In genomic region chrX:123185714-123186113, GRCh38 we compare ENCODE assay signal across 15 cellular contexts. TPM values are rescaled to one million over a fixed set of nuclear protein-coding genes. Genes with fewer than 3 reads are reported as not detected.
DNase-seq lines count a peak whose midpoint lies in the region; ATAC-seq, FAIRE-seq and TF ChIP-seq lines count a peak whose summit lies in the region.
"Had no signal": no experiment of that assay in that cellular context is flagged by ENCODE, and none has a peak within 500 bp of the region (broad histone marks: within the 10 kb centered on the region; RNA-seq: fewer than 3 reads in every experiment).

No MANE protein-coding gene starts in this region.

- H3K27ac Mint-ChIP-seq in mesothelial cell of epicardium, result no peak overlapping the region

- no peak for ATAC-seq in GM21360 (IDR thresholded peaks at IDR 0.05; ENCODE audit: unreplicated experiment)
- ATAC-seq in esophagus mucosa, result no peak
- ATAC-seq: HCT116 had no signal

- H3K27ac ChIP-seq in cardiac muscle cell (no peak overlapping the region), right atrium auricular region (no peak overlapping the region), vagina (no peak overlapping the region)
- H3K27ac ChIP-seq: HL-60, sigmoid colon had no signal

- H3K36me3 ChIP-seq in cardiac muscle cell (no peaks in the 10 kb centered on the region), right atrium auricular region (no peaks in the 10 kb centered on the region), vagina (no peaks in the 10 kb centered on the region)
- H3K36me3 ChIP-seq: sigmoid colon had no signal

- TF ChIP-seq CTCF in cardiac muscle cell (IDR thresholded peaks at IDR 0.05; ENCODE audit: low read depth, low read length) (no peak), right atrium auricular region (IDR thresholded peaks at IDR 0.05) (no peak), mesothelial cell of epicardium (IDR thresholded peaks at IDR 0.05; ENCODE audit: unreplicated experiment) (no peak), vagina (IDR thresholded peaks at IDR 0.05) (no peak)

- H3K4me3 ChIP-seq in cardiac muscle cell (peak overlapping the region; percentile 52), right atrium auricular region (peak overlapping the region in 1 of 2 donors; percentile 45), vagina (peak overlapping the region; percentile 44 to 46)

- H3K4me3 Mint-ChIP-seq in mesothelial cell of epicardium, result peak overlapping the region; percentile 64

- DNase-seq in cardiac muscle cell (ENCODE audit: low read depth in 1 of 2, low spot score in 1 of 2) (peak in 1 of 2 donors; percentile 10), right atrium auricular region (ENCODE audit: low spot score) (no peak), dedifferentiated amniotic fluid mesenchymal stem cell (ENCODE audit: extremely low spot score) (peak; percentile 28), mesothelial cell of epicardium (ENCODE audit: low spot score in 2 of 2, unreplicated experiment in 2 of 2) (no peak), vagina (ENCODE audit: extremely low spot score in 2 of 2) (no peak), HTR-8/SVneo (ENCODE audit: insufficient read length, low spot score) (no peak)
- DNase-seq: activated CD8-positive, alpha-beta memory T cell treated with anti-CD3 and anti-CD28 coated beads for 24 hours; Calu3; NCI-H2029 treated with DMSO at 0.1 percent for 48 hours; sigmoid colon had no signal

- H3K4me1 Mint-ChIP-seq in mesothelial cell of epicardium, result peaks cover 7% of the 10 kb centered on the region

- no peak for TF ChIP-seq POLR2A in vagina (IDR thresholded peaks at IDR 0.05)

- H3K27me3 ChIP-seq in cardiac muscle cell (peaks cover 10% of the 10 kb centered on the region), right atrium auricular region (no peaks in the 10 kb centered on the region), vagina (no peaks in the 10 kb centered on the region)
- H3K27me3 ChIP-seq: sigmoid colon had no signal

- H3K4me1 ChIP-seq in cardiac muscle cell (ENCODE audit: low read depth) (no peaks in the 10 kb centered on the region), right atrium auricular region (no peaks in the 10 kb centered on the region), vagina (no peaks in the 10 kb centered on the region)
- H3K4me1 ChIP-seq: sigmoid colon had no signal

- no peaks in the 10 kb centered on the region for H3K36me3 Mint-ChIP-seq in mesothelial cell of epicardium

- intact Hi-C loops in vagina (cut with DNase I), result no loop called here

- peaks cover 90% of the 10 kb centered on the region for H3K27me3 Mint-ChIP-seq in mesothelial cell of epicardium (ENCODE audit: low read depth)

- H3K9me3 Mint-ChIP-seq in mesothelial cell of epicardium, result peaks cover 16% of the 10 kb centered on the region

- no peak for FAIRE-seq in HTR-8/SVneo (lab: Jason Lieb, UNC)
- FAIRE-seq: A204.1 had no signal

- H3K9me3 ChIP-seq in cardiac muscle cell (ENCODE audit: low read depth), result no peaks in the 10 kb centered on the region
- no peaks in the 10 kb centered on the region for H3K9me3 ChIP-seq in right atrium auricular region
- no peaks in the 10 kb centered on the region for H3K9me3 ChIP-seq in vagina
- H3K9me3 ChIP-seq: sigmoid colon had no signal

RNA-seq across cellular contexts. Expression of gene GRIA3, which starts 1.6 kb away (rescaled TPM):
- total RNA-seq in cardiac muscle cell, result 2.8 and 5.9 TPM in 2 replicates
- 3.3 and 6.1 TPM in 2 replicates for polyA plus RNA-seq in cardiac muscle cell
- 1 to 10 TPM in 1 of 2 donors, under 1 TPM in 1; 0.74 to 1.0 TPM for total RNA-seq in right atrium auricular region
- total RNA-seq in mesothelial cell of epicardium, result 1.9 to 2.8 TPM (median 2.3 TPM) in 3 replicates
- 4.4 TPM for total RNA-seq in vagina
- total RNA-seq in esophagus mucosa, result 0.36 TPM
- total RNA-seq: Calu3 had no signal
